ENCODE assay signal across 15 cellular contexts in the genomic region with DNA sequence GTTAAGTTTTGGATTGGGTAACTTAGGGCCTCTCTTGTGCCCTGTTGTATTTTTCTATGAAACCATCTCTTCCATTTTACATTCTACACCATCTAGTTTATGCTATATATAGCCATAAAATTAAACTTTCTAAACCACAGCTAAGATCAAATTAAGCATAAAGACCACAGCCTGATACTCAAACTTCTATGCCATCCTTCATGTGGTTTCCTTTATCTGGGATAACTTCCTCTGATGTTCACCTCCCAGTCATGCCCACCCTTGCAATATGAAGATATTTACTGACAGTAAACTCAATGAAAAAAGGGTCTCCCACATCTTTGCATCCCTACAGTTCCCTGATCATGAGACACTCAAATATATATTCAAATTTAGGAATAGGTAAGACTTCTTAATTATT.
"Had no signal": no experiment of that assay in that cellular context is flagged by ENCODE, and none has a peak within 500 bp of the region (broad histone marks: within the 10 kb centered on the region; RNA-seq: fewer than 3 reads in every experiment).

No MANE protein-coding gene starts in this region.

- H3K4me3 Mint-ChIP-seq: activated naive CD4-positive, alpha-beta T cell treated with anti-CD3 and anti-CD28 coated beads for 36 hours; endodermal cell; neural progenitor cell had no signal

- H3K9me3 Mint-ChIP-seq: activated naive CD4-positive, alpha-beta T cell treated with anti-CD3 and anti-CD28 coated beads for 36 hours; endodermal cell; neural progenitor cell had no signal

- H3K27ac ChIP-seq: hepatocyte, neural progenitor cell, ovary, thyroid gland had no signal

- H3K9me3 ChIP-seq: ovary, thyroid gland had no signal

- ATAC-seq: left ventricle myocardium superior had no signal

- H3K27ac Mint-ChIP-seq: brain, neural progenitor cell had no signal

- H3K27me3 ChIP-seq: hepatocyte, neural progenitor cell, ovary, thyroid gland had no signal

- H3K4me3 ChIP-seq: hepatocyte, neural progenitor cell, ovary, thyroid gland had no signal

- DNase-seq: activated naive CD4-positive, alpha-beta T cell treated with anti-CD3 and anti-CD28 coated beads for 36 hours; activated T-cell treated with anti-CD3 and anti-CD28 coated beads, Interleukin-2, amount 50 U/mL, for 1 hour; amygdala; cerebellar nuclear complex; endodermal cell; left ventricle myocardium superior; mesenchymal stem cell; ovary; stimulated activated CD4-positive, alpha-beta T cell treated with anti-CD3 and anti-CD28 coated beads, Interleukin-15, amount 100 ng/mL, for 24 hours; stimulated activated CD4-positive, alpha-beta T cell treated with anti-CD3 and anti-CD28 coated beads, Interleukin-4, amount 100 ng/mL, for 24 hours; T-helper 9 cell; thyroid gland had no signal

- H3K36me3 ChIP-seq: ovary had no signal
